8 cellular contexts compared by ENCODE assay signal in genomic region chr11:68038718-68039525, GRCh38. TPM values are rescaled to one million over a fixed set of nuclear protein-coding genes. Genes with fewer than 3 reads are reported as not detected.
A peak's percentile ranks its signal among the peaks of the same experiment; 100 is the strongest.
DNase-seq lines count a peak whose midpoint lies in the region; ATAC-seq and TF ChIP-seq lines count a peak whose summit lies in the region.

A gene with protein sequence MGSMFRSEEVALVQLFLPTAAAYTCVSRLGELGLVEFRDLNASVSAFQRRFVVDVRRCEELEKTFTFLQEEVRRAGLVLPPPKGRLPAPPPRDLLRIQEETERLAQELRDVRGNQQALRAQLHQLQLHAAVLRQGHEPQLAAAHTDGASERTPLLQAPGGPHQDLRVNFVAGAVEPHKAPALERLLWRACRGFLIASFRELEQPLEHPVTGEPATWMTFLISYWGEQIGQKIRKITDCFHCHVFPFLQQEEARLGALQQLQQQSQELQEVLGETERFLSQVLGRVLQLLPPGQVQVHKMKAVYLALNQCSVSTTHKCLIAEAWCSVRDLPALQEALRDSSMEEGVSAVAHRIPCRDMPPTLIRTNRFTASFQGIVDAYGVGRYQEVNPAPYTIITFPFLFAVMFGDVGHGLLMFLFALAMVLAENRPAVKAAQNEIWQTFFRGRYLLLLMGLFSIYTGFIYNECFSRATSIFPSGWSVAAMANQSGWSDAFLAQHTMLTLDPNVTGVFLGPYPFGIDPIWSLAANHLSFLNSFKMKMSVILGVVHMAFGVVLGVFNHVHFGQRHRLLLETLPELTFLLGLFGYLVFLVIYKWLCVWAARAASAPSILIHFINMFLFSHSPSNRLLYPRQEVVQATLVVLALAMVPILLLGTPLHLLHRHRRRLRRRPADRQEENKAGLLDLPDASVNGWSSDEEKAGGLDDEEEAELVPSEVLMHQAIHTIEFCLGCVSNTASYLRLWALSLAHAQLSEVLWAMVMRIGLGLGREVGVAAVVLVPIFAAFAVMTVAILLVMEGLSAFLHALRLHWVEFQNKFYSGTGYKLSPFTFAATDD (plus strand): TSS chr11:68039025. CDS start chr11:68041272, 2,247 bp downstream.

- peak within 1 kb of the TSS; percentile 71 for H3K4me3 ChIP-seq in CD8-positive, alpha-beta memory T cell (ENCODE audit: low read length)
- H3K4me3 ChIP-seq in fibroblast of villous mesenchyme (ENCODE audit: low read depth, low read length): peak within 1 kb of the TSS; percentile 85

- peak within 1 kb of the TSS; percentile 88 to 98 (median 92) for H3K4me3 Mint-ChIP-seq in CD8-positive, alpha-beta memory T cell
- peak within 1 kb of the TSS in 2 of 3 experiments; percentile 72 to 76 for H3K4me3 Mint-ChIP-seq in nephron

- H3K4me1 Mint-ChIP-seq in CD8-positive, alpha-beta memory T cell: peaks cover 21 to 40% (median 25%) of the 10 kb centered on the region in 3 donors
- peaks cover 12% of the 10 kb centered on the region for H3K4me1 Mint-ChIP-seq in nephron

- H3K4me1 ChIP-seq in CD8-positive, alpha-beta memory T cell (ENCODE audit: insufficient read depth, low read length): peaks cover 47% of the 10 kb centered on the region

- CTCF ChIA-PET in CD8-positive, alpha-beta memory T cell (lab: Charles Lee): interaction anchor here (1.5 to 1.9 kb wide), 2 partner anchors 29 to 45 kb away, joined by 4 to 6 read pairs; partner anchors contain the start of gene ALDH3B1

- ATAC-seq in GM18520 (IDR thresholded peaks at IDR 0.05; ENCODE audit: unreplicated experiment): no peak

- H3K27ac Mint-ChIP-seq in CD8-positive, alpha-beta memory T cell: peak within 1 kb of the TSS; percentile 90 to 98 (median 95)
- peak within 1 kb of the TSS; percentile 69 to 92 (median 85) for H3K27ac Mint-ChIP-seq in nephron

- H3K9me3 Mint-ChIP-seq in CD8-positive, alpha-beta memory T cell: no peaks in the 10 kb centered on the region
- H3K9me3 Mint-ChIP-seq in nephron: no peaks in the 10 kb centered on the region

- H3K27me3 Mint-ChIP-seq in CD8-positive, alpha-beta memory T cell: no peaks in the 10 kb centered on the region
- H3K27me3 Mint-ChIP-seq in nephron (ENCODE audit: low read depth): no peaks in the 10 kb centered on the region

- TF ChIP-seq CTCF in fibroblast of villous mesenchyme (IDR thresholded peaks at IDR 0.05; ENCODE audit: insufficient read depth, low read depth, low read length): no peak
- TF ChIP-seq CTCF in nephron (IDR thresholded peaks at IDR 0.05; ENCODE audit: unreplicated experiment in 3 of 3): no peak

- peak within 1 kb of the TSS; percentile 92 for H3K27ac ChIP-seq in CD8-positive, alpha-beta memory T cell (ENCODE audit: low read depth, low read length)
- H3K27ac ChIP-seq in temporal lobe (ENCODE audit: low read depth, low read length): peak within 1 kb of the TSS; percentile 36

- POLR2A ChIA-PET in CD8-positive, alpha-beta memory T cell (lab: Charles Lee): interaction anchor here (1.0 to 1.6 kb wide), 3 partner anchors 12 to 800 kb away, joined by 3 to 4 read pairs (median 4); partner anchors contain the start of gene UNC93B1

- no peaks in the 10 kb centered on the region for H3K9me3 ChIP-seq in CD8-positive, alpha-beta memory T cell (ENCODE audit: low read length)

- peaks cover 0 to 24% (median 0%) of the 10 kb centered on the region in 3 donors for H3K36me3 Mint-ChIP-seq in CD8-positive, alpha-beta memory T cell
- peaks cover 1% of the 10 kb centered on the region for H3K36me3 Mint-ChIP-seq in nephron (ENCODE audit: low read depth)

- DNase-seq in CD8-positive, alpha-beta memory T cell: peak; percentile 42 to 64 (median 48)
- DNase-seq in HCEC 1CT (peak; percentile 83), RKO (ENCODE audit: low spot score) (peak; percentile 88), fibroblast of villous mesenchyme (ENCODE audit: low read depth) (peak; percentile 90)
- DNase-seq in activated effector memory CD4-positive, alpha-beta T cell treated with Interleukin-2 at 50 U/mL for 16 hours: peak; percentile 41

- no peaks in the 10 kb centered on the region for H3K27me3 ChIP-seq in CD8-positive, alpha-beta memory T cell (ENCODE audit: insufficient read depth, low read length, poor library complexity, severe bottlenecking)

- H3K36me3 ChIP-seq in CD8-positive, alpha-beta memory T cell (ENCODE audit: insufficient read depth, low read length): peaks cover 4% of the 10 kb centered on the region

RNA-seq across cellular contexts. Expression of the gene that starts here (rescaled TPM):
- 100 to 1,000 TPM; 108 to 126 TPM for total RNA-seq in CD8-positive, alpha-beta memory T cell
- polyA plus RNA-seq in CD8-positive, alpha-beta memory T cell: 48.1 TPM
- total RNA-seq in fibroblast of villous mesenchyme (134 and 152 TPM in 2 replicates), temporal lobe (2.7 TPM)

Comparison
In these comparisons a context has a peak if more than half of its experiments do, and no peak if none do; other contexts are left out.
1. RNA of the gene that starts here (total RNA-seq): 134 to 152 TPM in fibroblast of villous mesenchyme and 108 to 126 TPM in CD8-positive, alpha-beta memory T cell; 2.7 TPM in temporal lobe (single experiment); every median in the first group is over 10 times any median in the second.
2. Peak in every context shown above with its lines, with median percentiles within 50 percentile points of each other: DNase-seq.